In the genomic region with DNA sequence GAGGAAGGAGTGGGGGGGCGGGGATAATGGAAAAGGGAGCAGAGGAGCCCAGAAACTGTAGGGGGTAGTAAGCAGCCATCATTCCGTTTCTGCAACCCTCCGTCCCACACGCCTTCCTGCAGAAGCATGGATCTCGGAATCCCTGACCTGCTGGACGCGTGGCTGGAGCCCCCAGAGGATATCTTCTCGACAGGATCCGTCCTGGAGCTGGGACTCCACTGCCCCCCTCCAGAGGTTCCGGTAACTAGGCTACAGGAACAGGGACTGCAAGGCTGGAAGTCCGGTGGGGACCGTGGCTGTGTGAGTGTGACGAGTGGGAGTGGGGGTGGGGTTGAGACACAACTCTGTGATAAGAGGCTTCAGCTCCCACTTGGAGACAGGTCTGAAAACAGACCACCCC, we compare ENCODE assay signal across 8 cellular contexts. TPM values are rescaled to one million over a fixed set of nuclear protein-coding genes. Genes with fewer than 3 reads are reported as not detected.
DNase-seq lines count a peak whose midpoint lies in the region; ATAC-seq and TF ChIP-seq lines count a peak whose summit lies in the region.

No MANE protein-coding gene starts in this region.

- H2AFZ ChIP-seq in SK-N-SH (ENCODE audit: low read depth): 0 out of 2 replicates have a peak overlapping the region, but pooled peaks have one; percentile 33

- POLR2A ChIA-PET in SK-N-SH (lab: Yijun Ruan, JAX): interaction anchor here (1.0 to 3.6 kb wide), 5 partner anchors 8 to 185 kb away, joined by 3 to 69 read pairs (median 32); partner anchors contain the start of genes CRTC2, JTB and RPS27
- POLR2A ChIA-PET in activated CD4-positive, alpha-beta memory T cell treated with anti-CD3 and anti-CD28 coated beads for 36 hours (lab: Charles Lee): interaction anchor here (0.9 to 4.1 kb wide), 5 partner anchors 8 to 423 kb away, joined by 3 to 79 read pairs (median 21); partner anchors contain the start of genes DENND4B, GATAD2B, JTB and S100A4

- no peak for TF ChIP-seq RAD21 in SK-N-SH (IDR thresholded peaks at IDR 0.05; ENCODE audit: low read length)

- no peak for TF ChIP-seq POLR2A in stomach (IDR thresholded peaks at IDR 0.05)

- H4K20me1 ChIP-seq in SK-N-SH (ENCODE audit: insufficient read depth): no peaks in the 10 kb centered on the region

- peak overlapping the region; percentile 87 for H3K4me3 Mint-ChIP-seq in activated CD4-positive, alpha-beta memory T cell treated with anti-CD3 and anti-CD28 coated beads for 36 hours

- H3K9ac ChIP-seq in SK-N-SH (peak overlapping the region; percentile 74; the same call in 1 of the 2 replicates), iPS-20b (ENCODE audit: low read depth, low read length) (peak overlapping the region; percentile 97)

- H3K4me2 ChIP-seq in SK-N-SH: peak overlapping the region; percentile 95

- H3K27me3 ChIP-seq in SK-N-SH (ENCODE audit: insufficient read depth) (no peaks in the 10 kb centered on the region), iPS-20b (ENCODE audit: insufficient read depth, low read length) (no peaks in the 10 kb centered on the region), stomach (no peaks in the 10 kb centered on the region)

- H3K27ac Mint-ChIP-seq in activated CD4-positive, alpha-beta memory T cell treated with anti-CD3 and anti-CD28 coated beads for 36 hours: peak overlapping the region; percentile 90

- no peaks in the 10 kb centered on the region for H3K27me3 Mint-ChIP-seq in activated CD4-positive, alpha-beta memory T cell treated with anti-CD3 and anti-CD28 coated beads for 36 hours

- CTCF ChIA-PET in SK-N-SH (lab: Yijun Ruan, JAX): interaction anchor here (0.8 to 7.0 kb wide), 11 partner anchors 10 to 175 kb away, joined by 3 to 44 read pairs (median 5); partner anchors contain the start of genes DENND4B, GATAD2B, JTB and RAB13
- CTCF ChIA-PET in activated CD4-positive, alpha-beta memory T cell treated with anti-CD3 and anti-CD28 coated beads for 36 hours (lab: Charles Lee): interaction anchor here (1.2 to 4.7 kb wide), 4 partner anchors 9 to 170 kb away, joined by 3 to 44 read pairs (median 4); partner anchors contain the start of genes CRTC2 and JTB

- peaks cover 17% of the 10 kb centered on the region for H3K36me3 Mint-ChIP-seq in activated CD4-positive, alpha-beta memory T cell treated with anti-CD3 and anti-CD28 coated beads for 36 hours

- H3F3A ChIP-seq in SK-N-SH (replicated peaks; ENCODE audit: insufficient read depth): peaks cover 14% of the 10 kb centered on the region

- H3K36me3 ChIP-seq in SK-N-SH (replicated peaks in 1 of 2; ENCODE audit: control insufficient read depth in 1 of 2, insufficient read depth in 2 of 2, low read length in 1 of 2) (peaks cover 0 to 4% of the 10 kb centered on the region in 2 experiments), iPS-20b (ENCODE audit: insufficient read depth, low read depth, low read length) (peaks cover 8% of the 10 kb centered on the region; the same call in 1 of the 2 replicates), stomach (peaks cover 3 to 11% (median 9%) of the 10 kb centered on the region in 4 donors)

- H3K4me1 ChIP-seq in SK-N-SH (ENCODE audit: control insufficient read depth in 1 of 2, insufficient read depth in 2 of 2, low read depth in 1 of 2, low read length in 1 of 2) (peaks cover 0 to 22% of the 10 kb centered on the region in 2 experiments; a peak in 2 of 4 replicates), iPS-20b (ENCODE audit: insufficient read depth, low read length) (peaks cover 8% of the 10 kb centered on the region; the same call in 1 of the 2 replicates), stomach (peaks cover 22 to 51% (median 44%) of the 10 kb centered on the region in 4 donors)

- H3K4me1 Mint-ChIP-seq in activated CD4-positive, alpha-beta memory T cell treated with anti-CD3 and anti-CD28 coated beads for 36 hours (ENCODE audit: low read depth): peaks cover 42% of the 10 kb centered on the region

- peaks cover 26% of the 10 kb centered on the region; the same call in 1 of the 2 replicates for H3K79me2 ChIP-seq in SK-N-SH (ENCODE audit: insufficient read depth)

- H3K27ac ChIP-seq in SK-N-SH (ENCODE audit: low read depth in 2 of 2, low read length in 1 of 2) (peak overlapping the region in 1 of 2 experiments; percentile 87; a peak in 2 of 4 replicates), iPS-20b (ENCODE audit: low read length) (peak overlapping the region; percentile 98), stomach (peak overlapping the region; percentile 86 to 97 (median 91))

- DNase-seq in SK-N-SH (peak; percentile 48), stomach (no peak), DMS79 treated with DMSO at 0.1 percent for 48 hours (lab: John Stamatoyannopoulos, UW) (no peak)
- DNase-seq in activated CD4-positive, alpha-beta memory T cell treated with anti-CD3 and anti-CD28 coated beads for 36 hours: no peak

- H3K9me3 Mint-ChIP-seq in activated CD4-positive, alpha-beta memory T cell treated with anti-CD3 and anti-CD28 coated beads for 36 hours: no peaks in the 10 kb centered on the region

- 19% methylated on average over 13 of the region's 13 CpGs for WGBS in SK-N-SH (ENCODE audit: low lambda C conversion rate)
- 6 to 18% (median 7%) methylated on average over 12 to 13 of the region's 13 CpGs for WGBS in stomach, 5 donors

- TF ChIP-seq CTCF in SK-N-SH (IDR thresholded peaks at IDR 0.05) (no peak), stomach (IDR thresholded peaks at IDR 0.05) (no peak)

- intact Hi-C loops in activated CD4-positive, alpha-beta memory T cell treated with anti-CD3 and anti-CD28 coated beads for 36 hours (cut with micrococcal nuclease): loop anchor here (10.0 kb wide), 3 partner anchors 306 to 466 kb away; partner anchors contain the start of genes HAX1, S100A3, S100A4 and S100A5
- intact Hi-C loops in stomach (cut with DNase I; ENCODE audit: low total_unique reads): no loop called here

- H3K9me2 ChIP-seq in SK-N-SH: no peaks in the 10 kb centered on the region

- H3K4me3 ChIP-seq in SK-N-SH (ENCODE audit: low read depth in 2 of 2, low read length in 1 of 2) (peak overlapping the region; percentile 61 to 85), iPS-20b (ENCODE audit: low read length) (peak overlapping the region; percentile 93), stomach (peak overlapping the region; percentile 48 to 57 (median 54))

- no peak for ATAC-seq in SK-N-SH treated with all-trans-retinoic acid at 6 μM for 48 hours
- ATAC-seq in HG03196 (IDR thresholded peaks at IDR 0.05; ENCODE audit: unreplicated experiment): no peak
- no peak for ATAC-seq in GM21447 (IDR thresholded peaks at IDR 0.05; ENCODE audit: unreplicated experiment)

- H3K9me3 ChIP-seq in SK-N-SH (no peaks in the 10 kb centered on the region), iPS-20b (ENCODE audit: insufficient read depth, low read depth, low read length) (no peaks in the 10 kb centered on the region), stomach (no peaks in the 10 kb centered on the region)

- no peak for TF ChIP-seq EP300 in SK-N-SH (IDR thresholded peaks at IDR 0.05; ENCODE audit: borderline replicate concordance in 1 of 2, low read depth in 1 of 2, low read length in 1 of 2)
- no peak for TF ChIP-seq EP300 in stomach (IDR thresholded peaks at IDR 0.05)

TF ChIP-seq in SK-N-SH, 30 proteins besides CTCF, POLR2A, EP300 and RAD21:
- TF ChIP-seq NRF1 (IDR thresholded peaks at IDR 0.05; ENCODE audit: low read depth, low read length) (no peak), MXI1 (IDR thresholded peaks at IDR 0.05; ENCODE audit: low read depth, low read length) (peak; percentile 21; the same call in 1 of the 2 replicates)

TF ChIP-seq in SK-N-SH treated with all-trans-retinoic acid at 6 μM for 48 hours, 23 proteins besides CTCF, POLR2A, EP300 and RAD21 (continues in another document):
- TF ChIP-seq TOX (CRISPR knock-in tag; IDR thresholded peaks at IDR 0.05; ENCODE audit: borderline replicate concordance): no peak
- TF ChIP-seq ZFP30 (CRISPR knock-in tag; IDR thresholded peaks at IDR 0.05): no peak
- TF ChIP-seq RARB (CRISPR knock-in tag; IDR thresholded peaks at IDR 0.05): no peak
- TF ChIP-seq ZNF70 (CRISPR knock-in tag; IDR thresholded peaks at IDR 0.05): no peak

RNA-seq across cellular contexts. Expression of gene CREB3L4, which starts 0.7 kb away (rescaled TPM):
- polyA plus RNA-seq in SK-N-SH (2012; rRNA removed) (12.8 and 16.6 TPM in 2 replicates), stomach (10 to 100 TPM; 10.9 to 32.9 (median 11.8) TPM)
- polyA plus RNA-seq in SK-N-SH (2012; cell fraction: cytosol; rRNA removed): 6.2 and 9.5 TPM in 2 replicates
- polyA plus RNA-seq in SK-N-SH (2012; cell fraction: nucleus; rRNA removed): 41.2 and 42.8 TPM in 2 replicates
- 1 to 10 TPM; 8.5 to 8.7 TPM for total RNA-seq in activated CD4-positive, alpha-beta memory T cell treated with anti-CD3 and anti-CD28 coated beads for 36 hours
- 10 to 100 TPM in 1 of 5 donors, 1 to 10 TPM in 3, not detected in 1; 2.7 to 16.7 (median 7.3) TPM for total RNA-seq in stomach

RNA-seq across cellular contexts. Expression of gene SLC39A1, which starts 5.1 kb away (rescaled TPM):
- 89.6 and 113 TPM in 2 replicates for polyA plus RNA-seq in SK-N-SH (2012; rRNA removed)
- polyA plus RNA-seq in SK-N-SH (2012; cell fraction: cytosol; rRNA removed): 67.8 and 93.4 TPM in 2 replicates
- 41.8 and 53.1 TPM in 2 replicates for polyA plus RNA-seq in SK-N-SH (2012; cell fraction: nucleus; rRNA removed)
- 10 to 100 TPM; 67.0 to 68.7 TPM for total RNA-seq in activated CD4-positive, alpha-beta memory T cell treated with anti-CD3 and anti-CD28 coated beads for 36 hours
- total RNA-seq in stomach: 10 to 100 TPM in 4 of 5 donors, 1 to 10 TPM in 1; 6.4 to 80.6 (median 24.9) TPM
- polyA plus RNA-seq in stomach: 10 to 100 TPM; 29.9 to 54.8 (median 39.8) TPM

RNA-seq across cellular contexts. Expression of gene JTB, which starts 9.1 kb away (rescaled TPM):
- 118 and 122 TPM in 2 replicates for polyA plus RNA-seq in SK-N-SH (2012; rRNA removed)
- polyA plus RNA-seq in SK-N-SH (2012; cell fraction: cytosol; rRNA removed): 115 and 131 TPM in 2 replicates
- 105 and 107 TPM in 2 replicates for polyA plus RNA-seq in SK-N-SH (2012; cell fraction: nucleus; rRNA removed)
- total RNA-seq in activated CD4-positive, alpha-beta memory T cell treated with anti-CD3 and anti-CD28 coated beads for 36 hours: 100 to 1,000 TPM; 134 to 136 TPM
- 100 to 1,000 TPM; 130 to 859 (median 234) TPM for total RNA-seq in stomach
- 100 to 1,000 TPM; 214 to 340 (median 237) TPM for polyA plus RNA-seq in stomach

RNA-seq across cellular contexts. Expression of gene CRTC2, which starts 10.0 kb away (rescaled TPM):
- polyA plus RNA-seq in SK-N-SH (2012; rRNA removed) (25.5 and 26.2 TPM in 2 replicates), stomach (10 to 100 TPM; 26.9 to 31.1 (median 27.1) TPM)
- polyA plus RNA-seq in SK-N-SH (2012; cell fraction: cytosol; rRNA removed): 8.8 and 11.5 TPM in 2 replicates
- polyA plus RNA-seq in SK-N-SH (2012; cell fraction: nucleus; rRNA removed): 86.4 and 89.5 TPM in 2 replicates
- 10 to 100 TPM; 60.8 to 78.0 TPM for total RNA-seq in activated CD4-positive, alpha-beta memory T cell treated with anti-CD3 and anti-CD28 coated beads for 36 hours
- 10 to 100 TPM in 2 of 5 donors, 1 to 10 TPM in 3; 1.4 to 49.6 (median 8.0) TPM for total RNA-seq in stomach

RNA-seq across cellular contexts. Expression of gene RAB13, which starts 17.7 kb away (rescaled TPM):
- polyA plus RNA-seq in SK-N-SH (2012; rRNA removed): 156 and 164 TPM in 2 replicates
- 226 and 274 TPM in 2 replicates for polyA plus RNA-seq in SK-N-SH (2012; cell fraction: cytosol; rRNA removed)
- 20.4 and 29.1 TPM in 2 replicates for polyA plus RNA-seq in SK-N-SH (2012; cell fraction: nucleus; rRNA removed)
- 1 to 10 TPM; 2.9 to 4.1 TPM for total RNA-seq in activated CD4-positive, alpha-beta memory T cell treated with anti-CD3 and anti-CD28 coated beads for 36 hours
- 10 to 100 TPM; 35.5 to 82.9 (median 43.7) TPM for total RNA-seq in stomach
- 100 to 1,000 TPM; 174 to 730 (median 364) TPM for polyA plus RNA-seq in stomach
